Comparison of ENCODE assay signal across 8 cellular contexts in the genomic region with DNA sequence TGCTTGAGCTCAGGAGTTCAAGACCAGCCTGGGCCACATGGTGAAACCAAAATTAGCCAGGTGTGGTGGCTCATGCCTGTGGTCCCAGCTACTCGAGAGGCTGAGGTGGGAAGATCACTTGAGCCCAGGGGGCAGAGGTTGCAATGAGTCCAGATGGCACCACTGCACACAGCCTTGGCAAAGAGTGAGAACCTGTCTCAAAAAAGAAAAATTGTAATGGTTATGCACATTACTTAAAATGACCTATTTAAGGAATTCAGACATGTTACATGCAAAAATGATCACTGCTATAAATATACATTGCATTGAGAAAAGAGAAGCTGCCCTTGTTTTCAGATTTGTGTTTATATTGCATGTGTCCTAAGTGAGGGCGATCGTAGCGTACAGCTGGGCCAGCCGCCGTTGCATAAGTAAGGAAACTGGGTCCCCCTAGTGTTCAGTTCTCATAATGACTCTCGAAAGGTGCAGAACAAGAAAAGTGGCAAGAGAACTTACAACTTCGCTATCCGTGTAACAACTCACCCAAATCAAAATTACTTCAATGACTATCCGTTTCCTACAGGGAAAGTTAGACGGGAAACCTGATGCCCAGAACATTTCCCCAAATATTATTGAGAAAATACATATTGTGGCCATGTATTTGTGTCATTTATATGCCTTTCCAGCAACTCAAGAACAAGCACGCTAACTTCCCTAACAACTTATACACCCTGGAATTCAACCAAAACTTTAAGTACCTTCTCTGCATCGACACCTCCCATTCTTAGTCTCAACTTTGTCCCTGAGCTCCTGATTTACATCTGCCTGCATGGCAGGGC. TPM values are rescaled to one million over a fixed set of nuclear protein-coding genes. Genes with fewer than 3 reads are reported as not detected.
DNase-seq lines count a peak whose midpoint lies in the region; FAIRE-seq and TF ChIP-seq lines count a peak whose summit lies in the region.
"Not testable (repeated sequence)": the region's sequence is repeated elsewhere in the genome, so short reads cannot be mapped to it uniquely, and the experiment has no call there.

No MANE protein-coding gene starts in this region.

- H3K36me3 Mint-ChIP-seq in activated T-helper 2 cell treated with anti-CD3 and anti-CD28 coated beads, Interferon-gamma antibody, Interleukin-2, Interleukin-4, amounts not matched to agents 10 μg/mL and 5 μg/mL and 100 μg/mL, durations not matched to agents 14 hours and 24 hours and 36 hours (ENCODE audit: low read depth) = not testable (repeated sequence)

- not testable (repeated sequence) for H2AFZ ChIP-seq in fibroblast of lung (ENCODE audit: low read length)

- H3K9me3 ChIP-seq in fibroblast of lung (ENCODE audit: control insufficient read depth, insufficient read depth, low read depth, low read length); muscle layer of duodenum (ENCODE audit: control insufficient read depth in 1 of 2, low read length in 2 of 2); suprapubic skin: not testable (repeated sequence)

- not testable (repeated sequence) for TF ChIP-seq EP300 in suprapubic skin (IDR thresholded peaks at IDR 0.05)

- DNase-seq in DMS153 (lab: John Stamatoyannopoulos, UW) = peak; percentile 21
- not testable (repeated sequence) for DNase-seq in H54 (ENCODE audit: insufficient read length, low spot score); suprapubic skin (ENCODE audit: low spot score in 2 of 2)
- peak; percentile 40 for DNase-seq in NCI-H1105 treated with DMSO at 0.1 percent for 48 hours (lab: John Stamatoyannopoulos, UW)
- DNase-seq in RPMI8226 = peak; percentile 69
- DNase-seq in activated T-helper 2 cell treated with anti-CD3 and anti-CD28 coated beads, Interferon-gamma antibody, Interleukin-2, Interleukin-4, amounts not matched to agents 10 μg/mL and 5 μg/mL and 100 μg/mL, durations not matched to agents 14 hours and 24 hours and 36 hours (ENCODE audit: low spot score) = peak; percentile 58
- DNase-seq in fibroblast of lung (ENCODE audit: low read depth in 2 of 2) = peak; percentile 61 to 81

- H4K20me1 ChIP-seq in fibroblast of lung (ENCODE audit: control insufficient read depth, extremely low read depth, insufficient read depth, low read length) = not testable (repeated sequence)

- not testable (repeated sequence) for H3K27ac Mint-ChIP-seq in activated T-helper 2 cell treated with anti-CD3 and anti-CD28 coated beads, Interferon-gamma antibody, Interleukin-2, Interleukin-4, amounts not matched to agents 10 μg/mL and 5 μg/mL and 100 μg/mL, durations not matched to agents 14 hours and 24 hours and 36 hours

- H3K4me3 Mint-ChIP-seq in activated T-helper 2 cell treated with anti-CD3 and anti-CD28 coated beads, Interferon-gamma antibody, Interleukin-2, Interleukin-4, amounts not matched to agents 10 μg/mL and 5 μg/mL and 100 μg/mL, durations not matched to agents 14 hours and 24 hours and 36 hours (ENCODE audit: low read depth) = not testable (repeated sequence)

- peak; percentile 80 for FAIRE-seq in H54 (lab: Jason Lieb, UNC)

- H3K27ac ChIP-seq in fibroblast of lung (ENCODE audit: insufficient read depth, low read length); muscle layer of duodenum (ENCODE audit: low read length); suprapubic skin: not testable (repeated sequence)

- H3K4me3 ChIP-seq in fibroblast of lung (replicated peaks in 1 of 4; ENCODE audit: control extremely low read depth in 1 of 4, insufficient read depth in 1 of 4, low read depth in 3 of 4, low read length in 4 of 4) = peak overlapping the region in 1 of 4 experiments; percentile 36
- peak overlapping the region; percentile 34 to 36 for H3K4me3 ChIP-seq in muscle layer of duodenum (ENCODE audit: low read depth in 1 of 2, low read length in 2 of 2)
- not testable (repeated sequence) for H3K4me3 ChIP-seq in suprapubic skin

- H3K9me3 Mint-ChIP-seq in activated T-helper 2 cell treated with anti-CD3 and anti-CD28 coated beads, Interferon-gamma antibody, Interleukin-2, Interleukin-4, amounts not matched to agents 10 μg/mL and 5 μg/mL and 100 μg/mL, durations not matched to agents 14 hours and 24 hours and 36 hours = not testable (repeated sequence)

- peaks cover 35% of the 10 kb centered on the region for H3K4me1 Mint-ChIP-seq in activated T-helper 2 cell treated with anti-CD3 and anti-CD28 coated beads, Interferon-gamma antibody, Interleukin-2, Interleukin-4, amounts not matched to agents 10 μg/mL and 5 μg/mL and 100 μg/mL, durations not matched to agents 14 hours and 24 hours and 36 hours (ENCODE audit: low read depth)

- TF ChIP-seq POLR2A in H54 (IDR thresholded peaks at IDR 0.05; ENCODE audit: low read depth, low read length); suprapubic skin (IDR thresholded peaks at IDR 0.05): not testable (repeated sequence)

- 4% methylated on average over 13 of the region's 13 CpGs for WGBS in suprapubic skin

- TF ChIP-seq CTCF in fibroblast of lung (conservative IDR thresholded peaks at IDR 0.05 in 1 of 2, IDR thresholded peaks at IDR 0.05 in 1 of 2; ENCODE audit: low read depth in 1 of 2, low read length in 2 of 2) = peak; percentile 43 to 58
- TF ChIP-seq CTCF in suprapubic skin (IDR thresholded peaks at IDR 0.05) = peak; percentile 55 to 85

- intact Hi-C loops in activated T-helper 2 cell treated with anti-CD3 and anti-CD28 coated beads, Interferon-gamma antibody, Interleukin-2, Interleukin-4, amounts not matched to agents 10 μg/mL and 5 μg/mL and 100 μg/mL, durations not matched to agents 14 hours and 24 hours and 36 hours (cut with micrococcal nuclease) = loop anchor here (5.0 to 10.0 kb wide), 3 partner anchors 39 to 247 kb away; no protein-coding TSS in a partner anchor

- not testable (repeated sequence) for H3K27me3 Mint-ChIP-seq in activated T-helper 2 cell treated with anti-CD3 and anti-CD28 coated beads, Interferon-gamma antibody, Interleukin-2, Interleukin-4, amounts not matched to agents 10 μg/mL and 5 μg/mL and 100 μg/mL, durations not matched to agents 14 hours and 24 hours and 36 hours (ENCODE audit: low read depth)

- not testable (repeated sequence) for H3K79me2 ChIP-seq in fibroblast of lung (ENCODE audit: control insufficient read depth, insufficient read depth, low read length)

- not testable (repeated sequence) for H3K36me3 ChIP-seq in fibroblast of lung (ENCODE audit: control insufficient read depth, insufficient read depth, low read length); muscle layer of duodenum (ENCODE audit: control insufficient read depth in 1 of 2, insufficient read depth in 2 of 2, low read length in 2 of 2); suprapubic skin

- H3K4me2 ChIP-seq in fibroblast of lung (ENCODE audit: extremely low read depth, insufficient read depth, low read length) = peak overlapping the region; percentile 52

- H3K4me1 ChIP-seq in fibroblast of lung (ENCODE audit: control insufficient read depth, extremely low read depth, insufficient read depth, low read length); muscle layer of duodenum (ENCODE audit: control insufficient read depth in 1 of 2, insufficient read depth in 2 of 2, low read length in 2 of 2): not testable (repeated sequence)
- H3K4me1 ChIP-seq in suprapubic skin = peaks cover 24% of the 10 kb centered on the region

- H3K27me3 ChIP-seq in fibroblast of lung (ENCODE audit: control insufficient read depth, insufficient read depth, low read length); muscle layer of duodenum (ENCODE audit: low read depth, low read length); suprapubic skin: not testable (repeated sequence)

- H3K9ac ChIP-seq in fibroblast of lung (ENCODE audit: insufficient read depth, low read length) = not testable (repeated sequence)

RNA-seq across cellular contexts. Expression of a gene that starts 42.5 kb away (rescaled TPM):
- 10.5 and 16.1 TPM in 2 replicates for total RNA-seq in activated T-helper 2 cell treated with anti-CD3 and anti-CD28 coated beads, Interferon-gamma antibody, Interleukin-2, Interleukin-4, amounts not matched to agents 10 μg/mL and 5 μg/mL and 100 μg/mL, durations not matched to agents 14 hours and 24 hours and 36 hours
- 6.2 and 7.3 TPM in 2 replicates for total RNA-seq in fibroblast of lung
- 2.3 and 2.4 TPM in 2 replicates for polyA plus RNA-seq in fibroblast of lung
- 1.8 and 2.4 TPM in 2 replicates for polyA plus RNA-seq in fibroblast of lung (2012)
- polyA minus RNA-seq in fibroblast of lung (ENCODE audit: low replicate concordance) = 8.5 and 12.6 TPM in 2 replicates
- 10 to 100 TPM in 1 of 4 donors, 1 to 10 TPM in 3; 3.9 to 24.3 (median 5.9) TPM for total RNA-seq in suprapubic skin
